ENCODE assay signal across 1 cellular context in the genomic region with DNA sequence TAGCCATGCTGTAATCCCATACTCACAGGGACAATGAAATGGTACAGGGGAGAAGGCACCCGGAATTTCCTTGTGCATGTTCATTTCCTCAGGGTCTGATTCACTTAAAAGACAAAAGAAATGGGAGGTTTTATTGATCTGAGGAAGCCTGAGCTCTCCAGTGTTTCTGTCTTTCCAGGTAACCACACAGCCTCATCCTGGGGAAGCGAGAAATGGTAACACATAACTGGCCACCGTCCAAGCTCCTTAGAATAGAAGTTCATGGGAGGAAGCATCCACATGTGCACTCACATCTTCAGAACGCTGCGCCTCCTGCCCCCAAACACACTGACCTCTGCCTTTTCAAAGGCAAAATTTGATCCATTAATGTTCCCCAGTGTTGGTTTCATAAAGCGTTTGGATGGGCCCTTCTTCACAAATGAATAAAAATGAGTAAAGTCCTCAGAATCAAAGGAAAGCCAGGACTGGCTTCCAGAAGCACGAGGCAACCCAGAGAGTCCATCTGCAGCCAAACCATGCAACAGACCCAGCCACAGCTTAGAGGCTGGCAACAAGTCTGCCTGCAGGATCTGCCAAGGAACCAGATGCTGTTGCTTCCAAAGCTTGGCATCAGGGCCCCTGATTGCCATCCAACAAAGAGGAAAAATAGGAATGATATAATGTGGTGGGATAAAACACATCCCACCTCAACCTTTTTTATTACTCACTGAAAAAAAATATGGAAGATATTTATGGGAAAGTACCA.
TF ChIP-seq lines count a peak whose summit lies in the region.

No MANE protein-coding gene starts in this region.

TF ChIP-seq in HEK293, 187 proteins besides CTCF, POLR2A, EP300 and RAD21 (continued from another document):
- TF ChIP-seq, protein P1, sequence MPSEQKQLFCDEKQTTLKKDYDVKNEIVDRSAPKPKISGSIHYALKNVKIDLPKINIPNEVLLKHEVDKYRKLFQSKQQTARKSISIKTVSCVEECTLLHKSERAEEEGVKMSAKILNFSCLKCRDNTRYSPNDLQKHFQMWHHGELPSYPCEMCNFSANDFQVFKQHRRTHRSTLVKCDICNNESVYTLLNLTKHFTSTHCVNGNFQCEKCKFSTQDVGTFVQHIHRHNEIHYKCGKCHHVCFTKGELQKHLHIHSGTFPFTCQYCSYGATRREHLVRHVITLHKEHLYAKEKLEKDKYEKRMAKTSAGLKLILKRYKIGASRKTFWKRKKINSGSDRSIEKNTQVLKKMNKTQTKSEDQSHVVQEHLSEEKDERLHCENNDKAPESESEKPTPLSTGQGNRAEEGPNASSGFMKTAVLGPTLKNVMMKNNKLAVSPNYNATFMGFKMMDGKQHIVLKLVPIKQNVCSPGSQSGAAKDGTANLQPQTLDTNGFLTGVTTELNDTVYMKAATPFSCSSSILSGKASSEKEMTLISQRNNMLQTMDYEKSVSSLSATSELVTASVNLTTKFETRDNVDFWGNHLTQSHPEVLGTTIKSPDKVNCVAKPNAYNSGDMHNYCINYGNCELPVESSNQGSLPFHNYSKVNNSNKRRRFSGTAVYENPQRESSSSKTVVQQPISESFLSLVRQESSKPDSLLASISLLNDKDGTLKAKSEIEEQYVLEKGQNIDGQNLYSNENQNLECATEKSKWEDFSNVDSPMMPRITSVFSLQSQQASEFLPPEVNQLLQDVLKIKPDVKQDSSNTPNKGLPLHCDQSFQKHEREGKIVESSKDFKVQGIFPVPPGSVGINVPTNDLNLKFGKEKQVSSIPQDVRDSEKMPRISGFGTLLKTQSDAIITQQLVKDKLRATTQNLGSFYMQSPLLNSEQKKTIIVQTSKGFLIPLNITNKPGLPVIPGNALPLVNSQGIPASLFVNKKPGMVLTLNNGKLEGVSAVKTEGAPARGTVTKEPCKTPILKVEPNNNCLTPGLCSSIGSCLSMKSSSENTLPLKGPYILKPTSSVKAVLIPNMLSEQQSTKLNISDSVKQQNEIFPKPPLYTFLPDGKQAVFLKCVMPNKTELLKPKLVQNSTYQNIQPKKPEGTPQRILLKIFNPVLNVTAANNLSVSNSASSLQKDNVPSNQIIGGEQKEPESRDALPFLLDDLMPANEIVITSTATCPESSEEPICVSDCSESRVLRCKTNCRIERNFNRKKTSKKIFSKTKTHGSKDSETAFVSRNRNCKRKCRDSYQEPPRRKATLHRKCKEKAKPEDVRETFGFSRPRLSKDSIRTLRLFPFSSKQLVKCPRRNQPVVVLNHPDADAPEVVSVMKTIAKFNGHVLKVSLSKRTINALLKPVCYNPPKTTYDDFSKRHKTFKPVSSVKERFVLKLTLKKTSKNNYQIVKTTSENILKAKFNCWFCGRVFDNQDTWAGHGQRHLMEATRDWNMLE (tag by site-specific recombination; conservative IDR thresholded peaks at IDR 0.05; ENCODE audit: low read depth), result no peak
- TF ChIP-seq ZNF174 (tag by site-specific recombination; IDR thresholded peaks at IDR 0.05) (no peak), SCRT2 (tag by site-specific recombination; IDR thresholded peaks at IDR 0.05) (0 out of 2 replicates have a peak, but pooled peaks have one; percentile 34)
- TF ChIP-seq, protein P2, sequence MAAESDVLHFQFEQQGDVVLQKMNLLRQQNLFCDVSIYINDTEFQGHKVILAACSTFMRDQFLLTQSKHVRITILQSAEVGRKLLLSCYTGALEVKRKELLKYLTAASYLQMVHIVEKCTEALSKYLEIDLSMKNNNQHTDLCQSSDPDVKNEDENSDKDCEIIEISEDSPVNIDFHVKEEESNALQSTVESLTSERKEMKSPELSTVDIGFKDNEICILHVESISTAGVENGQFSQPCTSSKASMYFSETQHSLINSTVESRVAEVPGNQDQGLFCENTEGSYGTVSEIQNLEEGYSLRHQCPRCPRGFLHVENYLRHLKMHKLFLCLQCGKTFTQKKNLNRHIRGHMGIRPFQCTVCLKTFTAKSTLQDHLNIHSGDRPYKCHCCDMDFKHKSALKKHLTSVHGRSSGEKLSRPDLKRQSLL (tag by site-specific recombination; IDR thresholded peaks at IDR 0.05), result no peak
